1 cellular context compared by ENCODE assay signal in genomic region chr17:17960500-17961050, GRCh38.
TF ChIP-seq lines count a peak whose summit lies in the region.

No MANE protein-coding gene starts in this region.

TF ChIP-seq in GM23338, 12 proteins besides CTCF, POLR2A, EP300 and RAD21:
- no peak for TF ChIP-seq REST (IDR thresholded peaks at IDR 0.05; ENCODE audit: unreplicated experiment)
- TF ChIP-seq POLR2AphosphoS5 (IDR thresholded peaks at IDR 0.05; ENCODE audit: low read depth) = no peak
- TF ChIP-seq ZNF462 (CRISPR knock-in tag; IDR thresholded peaks at IDR 0.05) = no peak
- no peak for TF ChIP-seq ZNF331 (CRISPR knock-in tag; IDR thresholded peaks at IDR 0.05; ENCODE audit: low read depth)
- TF ChIP-seq JUNB (IDR thresholded peaks at IDR 0.05; ENCODE audit: unreplicated experiment) = no peak
- no peak for TF ChIP-seq ZNF114 (CRISPR knock-in tag; IDR thresholded peaks at IDR 0.05)
- TF ChIP-seq STAT1 (IDR thresholded peaks at IDR 0.05; ENCODE audit: unreplicated experiment) = no peak
- TF ChIP-seq EZH2phosphoT487 (IDR thresholded peaks at IDR 0.05; ENCODE audit: unreplicated experiment) = no peak
- no peak for TF ChIP-seq NANOG (IDR thresholded peaks at IDR 0.05; ENCODE audit: borderline replicate concordance)
- no peak for TF ChIP-seq EZH2 (IDR thresholded peaks at IDR 0.05; ENCODE audit: low read depth, unreplicated experiment)
- TF ChIP-seq CREB1 (CRISPR knock-in tag; IDR thresholded peaks at IDR 0.05; ENCODE audit: low read depth) = no peak
- no peak for TF ChIP-seq ETS1 (IDR thresholded peaks at IDR 0.05)
